Comparison of ENCODE assay signal across 17 cellular contexts in the genomic region with DNA sequence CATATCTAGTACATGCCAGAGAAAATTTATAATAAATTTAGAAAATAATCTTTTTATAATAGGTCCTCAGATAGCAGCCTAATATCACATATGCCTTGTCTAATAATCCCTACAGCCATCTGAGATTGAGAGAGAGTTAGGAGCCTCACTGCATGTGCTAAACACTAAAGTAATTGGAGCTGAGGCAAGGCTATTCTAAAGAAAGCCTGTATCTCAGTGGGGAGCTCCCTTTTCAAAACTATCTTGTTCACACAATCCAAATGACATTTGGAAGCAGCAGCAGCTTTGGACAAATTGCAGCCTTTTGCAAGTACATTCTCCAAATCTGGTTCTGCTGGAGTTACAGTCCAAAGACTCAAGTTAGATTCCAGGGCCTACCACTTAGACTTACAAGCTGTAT.
"Had no signal": no experiment of that assay in that cellular context is flagged by ENCODE, and none has a peak within 500 bp of the region (broad histone marks: within the 10 kb centered on the region; RNA-seq: fewer than 3 reads in every experiment).

No MANE protein-coding gene starts in this region.

- H3K9ac ChIP-seq: parathyroid adenoma had no signal

- H3K27me3 ChIP-seq: esophagus muscularis mucosa, foreskin keratinocyte, neutrophil, tibial nerve, vagina had no signal

- H3K27ac Mint-ChIP-seq: activated CD4-positive, alpha-beta T cell treated with anti-CD3 and anti-CD28 coated beads, Interleukin-2, amount 10 ng/mL, durations not matched to agents 24 days and 14 days; activated CD8-positive, alpha-beta T cell treated with anti-CD3 and anti-CD28 coated beads, Interleukin-2, amount 10 ng/mL, durations not matched to agents 7 days and 5 days; activated naive CD4-positive, alpha-beta T cell treated with anti-CD3 and anti-CD28 coated beads, Interleukin-2, amount 50 U/mL, for 24 hours had no signal

- DNase-seq: activated CD4-positive, alpha-beta T cell treated with anti-CD3 and anti-CD28 coated beads, Interleukin-2, amount 10 ng/mL, durations not matched to agents 24 days and 14 days; activated CD8-positive, alpha-beta memory T cell treated with anti-CD3 and anti-CD28 coated beads, Interleukin-2, amount 50 U/mL, for 4 hours; activated CD8-positive, alpha-beta T cell treated with anti-CD3 and anti-CD28 coated beads, Interleukin-2, amount 10 ng/mL, durations not matched to agents 7 days and 5 days; activated effector memory CD4-positive, alpha-beta T cell treated with anti-CD3 and anti-CD28 coated beads, Interleukin-2, amount 50 U/mL, for 16 hours; activated T-cell treated with anti-CD3 and anti-CD28 coated beads, Interleukin-2, amount 50 U/mL, for 48 hours; amniotic stem cell; foreskin keratinocyte; glutamatergic neuron; stimulated activated CD4-positive, alpha-beta T cell treated with anti-CD3 and anti-CD28 coated beads, Interleukin-4, amount 100 ng/mL, for 1 hour; T-helper 2 cell had no signal

- H3K27ac ChIP-seq: esophagus muscularis mucosa, foreskin keratinocyte, neutrophil, parathyroid adenoma, tibial nerve, vagina had no signal

- H3K4me3 ChIP-seq: esophagus muscularis mucosa, tibial nerve, vagina had no signal

- H3K4me1 ChIP-seq: foreskin keratinocyte, parathyroid adenoma, vagina had no signal

- H3K36me3 ChIP-seq: esophagus muscularis mucosa, neutrophil, tibial nerve, vagina had no signal

- H2AFZ ChIP-seq: parathyroid adenoma had no signal

- H3K36me3 Mint-ChIP-seq: activated naive CD4-positive, alpha-beta T cell treated with anti-CD3 and anti-CD28 coated beads, Interleukin-2, amount 50 U/mL, for 24 hours; stimulated activated naive B cell treated with anti-CD40 and anti-IgM and Interleukin-4, amounts not matched to agents 10 μg/mL and 1 μg/mL and 100 μg/mL, for 72 hours had no signal

- H3K27me3 Mint-ChIP-seq: activated naive CD4-positive, alpha-beta T cell treated with anti-CD3 and anti-CD28 coated beads, Interleukin-2, amount 50 U/mL, for 24 hours; stimulated activated naive B cell treated with anti-CD40 and anti-IgM and Interleukin-4, amounts not matched to agents 10 μg/mL and 1 μg/mL and 100 μg/mL, for 72 hours had no signal

- ATAC-seq: foreskin keratinocyte had no signal

- H3K79me2 ChIP-seq: parathyroid adenoma had no signal

- H3K9me3 ChIP-seq: esophagus muscularis mucosa, neutrophil, tibial nerve, vagina had no signal

- H3K4me3 Mint-ChIP-seq: activated CD4-positive, alpha-beta T cell treated with anti-CD3 and anti-CD28 coated beads, Interleukin-2, amount 10 ng/mL, durations not matched to agents 24 days and 14 days; activated CD8-positive, alpha-beta T cell treated with anti-CD3 and anti-CD28 coated beads, Interleukin-2, amount 10 ng/mL, durations not matched to agents 7 days and 5 days; activated naive CD4-positive, alpha-beta T cell treated with anti-CD3 and anti-CD28 coated beads, Interleukin-2, amount 50 U/mL, for 24 hours; stimulated activated naive B cell treated with anti-CD40 and anti-IgM and Interleukin-4, amounts not matched to agents 10 μg/mL and 1 μg/mL and 100 μg/mL, for 72 hours had no signal

- H3K4me1 Mint-ChIP-seq: activated naive CD4-positive, alpha-beta T cell treated with anti-CD3 and anti-CD28 coated beads, Interleukin-2, amount 50 U/mL, for 24 hours had no signal

- H3K9me3 Mint-ChIP-seq: activated CD4-positive, alpha-beta T cell treated with anti-CD3 and anti-CD28 coated beads, Interleukin-2, amount 10 ng/mL, durations not matched to agents 24 days and 14 days; activated naive CD4-positive, alpha-beta T cell treated with anti-CD3 and anti-CD28 coated beads, Interleukin-2, amount 50 U/mL, for 24 hours had no signal
